Comparison of ENCODE assay signal across 8 cellular contexts in genomic region chr5:96661841-96662724, GRCh38. TPM values are rescaled to one million over a fixed set of nuclear protein-coding genes. Genes with fewer than 3 reads are reported as not detected.
A peak's percentile ranks its signal among the peaks of the same experiment; 100 is the strongest.
DNase-seq lines count a peak whose midpoint lies in the region; ATAC-seq lines count a peak whose summit lies in the region.

A gene with protein sequence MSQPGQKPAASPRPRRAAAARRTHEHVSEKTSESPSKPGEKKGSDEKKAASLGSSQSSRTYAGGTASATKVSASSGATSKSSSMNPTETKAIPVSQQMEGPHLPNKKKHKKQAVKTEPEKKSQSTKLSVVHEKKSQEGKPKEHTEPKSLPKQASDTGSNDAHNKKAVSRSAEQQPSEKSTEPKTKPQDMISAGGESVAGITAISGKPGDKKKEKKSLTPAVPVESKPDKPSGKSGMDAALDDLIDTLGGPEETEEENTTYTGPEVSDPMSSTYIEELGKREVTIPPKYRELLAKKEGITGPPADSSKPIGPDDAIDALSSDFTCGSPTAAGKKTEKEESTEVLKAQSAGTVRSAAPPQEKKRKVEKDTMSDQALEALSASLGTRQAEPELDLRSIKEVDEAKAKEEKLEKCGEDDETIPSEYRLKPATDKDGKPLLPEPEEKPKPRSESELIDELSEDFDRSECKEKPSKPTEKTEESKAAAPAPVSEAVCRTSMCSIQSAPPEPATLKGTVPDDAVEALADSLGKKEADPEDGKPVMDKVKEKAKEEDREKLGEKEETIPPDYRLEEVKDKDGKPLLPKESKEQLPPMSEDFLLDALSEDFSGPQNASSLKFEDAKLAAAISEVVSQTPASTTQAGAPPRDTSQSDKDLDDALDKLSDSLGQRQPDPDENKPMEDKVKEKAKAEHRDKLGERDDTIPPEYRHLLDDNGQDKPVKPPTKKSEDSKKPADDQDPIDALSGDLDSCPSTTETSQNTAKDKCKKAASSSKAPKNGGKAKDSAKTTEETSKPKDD (plus strand): TSS chr5:96662376. CDS start chr5:96662423, 47 bp downstream.

- no peaks in the 10 kb centered on the region for H3K4me1 ChIP-seq in right cardiac atrium (ENCODE audit: control insufficient read depth, insufficient read depth, low read length)

- ATAC-seq in GM21717 (IDR thresholded peaks at IDR 0.05; ENCODE audit: unreplicated experiment) (peak; percentile 55), right cardiac atrium (peak; percentile 92)

- WGBS in right cardiac atrium = under 1% methylated on average over 77 of the region's 77 CpGs

- H3K27ac ChIP-seq in angular gyrus (ENCODE audit: low read depth, low read length) (peak within 1 kb of the TSS; percentile 73), right cardiac atrium (ENCODE audit: low read length) (peak within 1 kb of the TSS; percentile 96)

- intact Hi-C loops in right cardiac atrium (cut with DNase I) = loop anchor here in 1 of 4 donors (5.0 kb wide), 1 partner anchor 40 kb away; no protein-coding TSS in a partner anchor

- no peaks in the 10 kb centered on the region for H3K9me3 ChIP-seq in right cardiac atrium (ENCODE audit: control insufficient read depth, low read length)

- DNase-seq in EH (ENCODE audit: low read depth) (peak; percentile 96), T-helper 2 cell (peak; percentile 65 to 90 (median 72)), right cardiac atrium (peak; percentile 96 to 98 (median 98)), retina (peak; percentile 73), NCI-H2171 treated with DMSO at 0.1 percent for 48 hours (lab: John Stamatoyannopoulos, UW) (no peak)
- DNase-seq in Jurkat, Clone E6-1 (ENCODE audit: low read depth, low spot score) = no peak

- peak within 1 kb of the TSS; percentile 64 for H3K4me3 ChIP-seq in Jurkat, Clone E6-1 (ENCODE audit: low read length)
- peak within 1 kb of the TSS; percentile 78 for H3K4me3 ChIP-seq in right cardiac atrium (ENCODE audit: low read length)

- no peaks in the 10 kb centered on the region for H3K27me3 ChIP-seq in right cardiac atrium (ENCODE audit: control insufficient read depth, insufficient read depth)

RNA-seq across cellular contexts. Expression of the gene that starts here (rescaled TPM):
- polyA plus RNA-seq in Jurkat, Clone E6-1 (2012; ENCODE audit: insufficient read depth, insufficient read length) = 44.6 TPM
- 100 to 1,000 TPM; 445 to 594 (median 567) TPM for total RNA-seq in right cardiac atrium
- 222 TPM for polyA plus RNA-seq in right cardiac atrium

Comparison
In these comparisons a context has a peak if more than half of its experiments do, and no peak if none do; other contexts are left out.
1. DNase-seq: peak in EH (single experiment), T-helper 2 cell (5 of 5), right cardiac atrium (3 of 3) and retina (single experiment); none in Jurkat, Clone E6-1 (single experiment) and NCI-H2171 treated with DMSO at 0.1 percent for 48 hours (single experiment).